In genomic region chr6:3751019-3751729, GRCh38 we compare ENCODE assay signal across 8 cellular contexts. TPM values are rescaled to one million over a fixed set of nuclear protein-coding genes. Genes with fewer than 3 reads are reported as not detected.
DNase-seq lines count a peak whose midpoint lies in the region; ATAC-seq and TF ChIP-seq lines count a peak whose summit lies in the region.

PXDC1 (minus strand) TSS chr6:3751713; CDS start chr6:3751531, 182 bp downstream.

- no peaks in the 10 kb centered on the region for H3K9me3 ChIP-seq in SJCRH30 (replicated peaks)
- H3K9me3 ChIP-seq in lower lobe of right lung: no peaks in the 10 kb centered on the region
- H3K9me3 ChIP-seq in stomach smooth muscle (ENCODE audit: control insufficient read depth in 2 of 2, low read length in 2 of 2): no peaks in the 10 kb centered on the region

- intact Hi-C loops in lower lobe of right lung (cut with DNase I): no loop called here

- TF ChIP-seq CTCF in GM06990 (IDR thresholded peaks at IDR 0.05; ENCODE audit: insufficient read depth, low read length, poor library complexity, severe bottlenecking): no peak
- TF ChIP-seq CTCF in lower lobe of right lung (IDR thresholded peaks at IDR 0.05): no peak

- H3K4me1 ChIP-seq in SJCRH30: peaks cover 5% of the 10 kb centered on the region
- peaks cover 50% of the 10 kb centered on the region for H3K4me1 ChIP-seq in lower lobe of right lung
- peaks cover 49% of the 10 kb centered on the region for H3K4me1 ChIP-seq in stomach smooth muscle (ENCODE audit: control insufficient read depth, insufficient read depth, low read length)

- ATAC-seq in lower lobe of right lung: peak; percentile 5 to 46

- H3K27me3 ChIP-seq in GM06990 (replicated peaks; ENCODE audit: control insufficient read depth, insufficient read depth, low read length) (no peaks in the 10 kb centered on the region), H7 (ENCODE audit: control insufficient read depth, insufficient read depth, low read length) (peaks cover 50% of the 10 kb centered on the region), SJCRH30 (no peaks in the 10 kb centered on the region), lower lobe of right lung (ENCODE audit: low read depth) (no peaks in the 10 kb centered on the region), stomach smooth muscle (ENCODE audit: control insufficient read depth in 1 of 2, insufficient read depth in 2 of 2, low read length in 2 of 2) (no peaks in the 10 kb centered on the region)

- DNase-seq in GM06990 (ENCODE audit: extremely low read depth, insufficient read length): no peak
- DNase-seq in H7: peak; percentile 81
- no peak for DNase-seq in SJCRH30
- DNase-seq in lower lobe of right lung: peak; percentile 62
- no peak for DNase-seq in NCI-H510A (lab: John Stamatoyannopoulos, UW)
- DNase-seq in iPS-NIHi7 (ENCODE audit: extremely low spot score): no peak

- no peaks in the 10 kb centered on the region for H3K36me3 ChIP-seq in GM06990 (ENCODE audit: control insufficient read depth, insufficient read depth, low read length)
- no peaks in the 10 kb centered on the region for H3K36me3 ChIP-seq in H7 (replicated peaks; ENCODE audit: control insufficient read depth, insufficient read depth, low read length)
- no peaks in the 10 kb centered on the region for H3K36me3 ChIP-seq in SJCRH30
- H3K36me3 ChIP-seq in lower lobe of right lung: peaks cover 4% of the 10 kb centered on the region
- H3K36me3 ChIP-seq in stomach smooth muscle (ENCODE audit: control insufficient read depth in 2 of 2, insufficient read depth in 2 of 2, low read length in 2 of 2): no peaks in the 10 kb centered on the region

- H3K27ac ChIP-seq in SJCRH30 (peak within 1 kb of the TSS; percentile 38), cingulate gyrus (ENCODE audit: low read depth, low read length) (peak within 1 kb of the TSS; percentile 84), lower lobe of right lung (peak within 1 kb of the TSS; percentile 99), stomach smooth muscle (ENCODE audit: low read length) (peak within 1 kb of the TSS; percentile 90)

- H3K9ac ChIP-seq in stomach smooth muscle (ENCODE audit: low read length in 2 of 2): peak within 1 kb of the TSS; percentile 86 to 88

- peak within 1 kb of the TSS; percentile 58 for H3K4me3 ChIP-seq in GM06990 (replicated peaks; ENCODE audit: low read depth, low read length)
- peak within 1 kb of the TSS; percentile 53 for H3K4me3 ChIP-seq in H7 (ENCODE audit: insufficient read depth, low read depth, low read length)
- peak within 1 kb of the TSS; percentile 71 for H3K4me3 ChIP-seq in SJCRH30
- peak within 1 kb of the TSS; percentile 78 for H3K4me3 ChIP-seq in lower lobe of right lung
- peak within 1 kb of the TSS; percentile 70 to 83 for H3K4me3 ChIP-seq in stomach smooth muscle (ENCODE audit: low read length in 2 of 2)

RNA-seq across cellular contexts. Expression of gene PXDC1, which starts in this region (rescaled TPM):
- total RNA-seq in H7 (2014; rRNA removed; shearing (Covaris generic)): 1.4 and 4.1 TPM in 2 replicates
- 7.8 and 8.1 TPM in 2 replicates for total RNA-seq in SJCRH30 (2014; rRNA removed; shearing (Covaris generic))
- 50.9 TPM for total RNA-seq in lower lobe of right lung

Comparison
In these comparisons a context has a peak if more than half of its experiments do, and no peak if none do; other contexts are left out.
1. DNase-seq: peak in H7 (single experiment) and lower lobe of right lung (single experiment); none in GM06990 (single experiment), SJCRH30 (0 of 2), NCI-H510A (single experiment) and iPS-NIHi7 (single experiment).
2. H3K27ac ChIP-seq: peak in every context shown above with its lines; median percentile 99 in lower lobe of right lung; 90 in stomach smooth muscle; 84 in cingulate gyrus; 38 in SJCRH30.
3. Peak in every context shown above with its lines, with median percentiles within 50 percentile points of each other: H3K4me3 ChIP-seq.